24 cellular contexts compared by ENCODE assay signal in the genomic region with DNA sequence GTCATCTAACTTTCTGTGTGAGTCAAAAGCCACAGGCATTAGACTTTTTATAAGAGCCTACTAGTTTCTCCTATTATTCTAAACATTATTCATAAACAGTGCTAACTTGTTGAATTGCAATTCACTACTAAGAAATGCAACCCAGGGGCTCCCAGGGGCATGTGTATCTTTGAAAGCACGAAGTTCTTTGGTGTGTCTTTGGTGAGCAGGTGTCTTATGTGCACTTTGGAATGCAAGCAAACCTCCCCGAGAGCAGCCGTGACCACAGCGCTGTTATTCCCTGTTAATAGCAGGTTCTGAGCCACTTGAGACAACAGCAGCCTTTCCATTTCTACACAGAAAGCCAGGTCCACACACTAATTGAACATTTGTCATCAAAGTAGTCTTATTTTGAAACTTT.
DNase-seq lines count a peak whose midpoint lies in the region; ATAC-seq and TF ChIP-seq lines count a peak whose summit lies in the region.
"Had no signal": no experiment of that assay in that cellular context is flagged by ENCODE, and none has a peak within 500 bp of the region (broad histone marks: within the 10 kb centered on the region; RNA-seq: fewer than 3 reads in every experiment).

No MANE protein-coding gene starts in this region.

- H3K4me1 Mint-ChIP-seq in mesothelial cell of epicardium, result peaks cover 60% of the 10 kb centered on the region
- H3K4me1 Mint-ChIP-seq: IgD-negative memory B cell, memory B cell, T-helper 17 cell had no signal

- H3K27ac Mint-ChIP-seq in mesothelial cell of epicardium, result peak overlapping the region; percentile 74
- H3K27ac Mint-ChIP-seq: activated CD4-positive, alpha-beta memory T cell treated with anti-CD3 and anti-CD28 coated beads for 36 hours; effector memory CD8-positive, alpha-beta T cell; IgD-negative memory B cell; memory B cell; natural killer cell treated with Interleukin-12 subunit alpha and Interleukin-12 subunit beta and Interleukin-15 and Interleukin-18, amount 100 ng/mL, for 72 hours; progenitor cell of endocrine pancreas; T-helper 17 cell had no signal

- no peak overlapping the region for H3K4me3 ChIP-seq in AG04450 (ENCODE audit: low read depth, low read length)
- H3K4me3 ChIP-seq: BLaER1, heart right ventricle had no signal

- TF ChIP-seq CTCF in AG04450 (IDR thresholded peaks at IDR 0.05; ENCODE audit: low read depth, low read length) (no peak), mesothelial cell of epicardium (IDR thresholded peaks at IDR 0.05; ENCODE audit: unreplicated experiment) (no peak)

- H3K9me3 Mint-ChIP-seq in mesothelial cell of epicardium, result no peaks in the 10 kb centered on the region
- H3K9me3 Mint-ChIP-seq: activated CD4-positive, alpha-beta memory T cell treated with anti-CD3 and anti-CD28 coated beads for 36 hours; effector memory CD8-positive, alpha-beta T cell; IgD-negative memory B cell; memory B cell; natural killer cell treated with Interleukin-12 subunit alpha and Interleukin-12 subunit beta and Interleukin-15 and Interleukin-18, amount 100 ng/mL, for 72 hours had no signal

- ATAC-seq in HG03469 (IDR thresholded peaks at IDR 0.05; ENCODE audit: unreplicated experiment) (no peak), HG03520 (IDR thresholded peaks at IDR 0.05; ENCODE audit: unreplicated experiment) (no peak), HG03439 (IDR thresholded peaks at IDR 0.05; ENCODE audit: unreplicated experiment) (no peak)
- ATAC-seq: effector memory CD8-positive, alpha-beta T cell; natural killer cell treated with Interleukin-12 subunit alpha and Interleukin-12 subunit beta and Interleukin-15 and Interleukin-18, amount 100 ng/mL, for 72 hours; T-helper 17 cell had no signal

- no peak overlapping the region for H3K4me3 Mint-ChIP-seq in mesothelial cell of epicardium
- H3K4me3 Mint-ChIP-seq: activated CD4-positive, alpha-beta memory T cell treated with anti-CD3 and anti-CD28 coated beads for 36 hours; effector memory CD8-positive, alpha-beta T cell; IgD-negative memory B cell; memory B cell; natural killer cell treated with Interleukin-12 subunit alpha and Interleukin-12 subunit beta and Interleukin-15 and Interleukin-18, amount 100 ng/mL, for 72 hours; T-helper 17 cell had no signal

- DNase-seq in AG04450 (ENCODE audit: low read depth, low spot score), result peak; percentile 11
- peak; percentile 39 for DNase-seq in NCI-H187 treated with DMSO at 0.1 percent for 48 hours (lab: John Stamatoyannopoulos, UW)
- DNase-seq in astrocyte of the hippocampus (ENCODE audit: low read depth, low spot score), result peak; percentile 40
- DNase-seq in mesothelial cell of epicardium (ENCODE audit: low spot score in 2 of 2, unreplicated experiment in 2 of 2), result no peak
- no peak for DNase-seq in Ammon's horn (ENCODE audit: low spot score)
- DNase-seq: activated CD4-positive, alpha-beta memory T cell treated with anti-CD3 and anti-CD28 coated beads for 36 hours; activated T-cell treated with anti-CD3 and anti-CD28 coated beads for 4 hours; amniotic stem cell; Calu3; cerebellar nuclear complex; effector memory CD8-positive, alpha-beta T cell; GF-D8; H7; heart right ventricle; NCI-H2029 treated with DMSO at 0.1 percent for 48 hours; T-helper 17 cell had no signal

- CTCF ChIA-PET in AG04450 (lab: Charles Lee), result interaction anchor here (1.6 kb wide), 1 partner anchor 87 kb away, joined by 6 read pairs; no protein-coding TSS in a partner anchor

- POLR2A ChIA-PET in AG04450 (lab: Yijun Ruan, JAX), result interaction anchor here (0.7 kb wide), 1 partner anchor 114 kb away, joined by 4 read pairs; no protein-coding TSS in a partner anchor

- H3K27me3 Mint-ChIP-seq in mesothelial cell of epicardium (ENCODE audit: low read depth), result no peaks in the 10 kb centered on the region
- H3K27me3 Mint-ChIP-seq: progenitor cell of endocrine pancreas had no signal

- H3K27ac ChIP-seq in AG04450 (ENCODE audit: low read depth, low read length), result peak overlapping the region; percentile 22
- H3K27ac ChIP-seq: BLaER1, heart right ventricle had no signal

- H3K36me3 Mint-ChIP-seq in mesothelial cell of epicardium, result no peaks in the 10 kb centered on the region
- H3K36me3 Mint-ChIP-seq: activated CD4-positive, alpha-beta memory T cell treated with anti-CD3 and anti-CD28 coated beads for 36 hours; IgD-negative memory B cell; memory B cell; natural killer cell treated with Interleukin-12 subunit alpha and Interleukin-12 subunit beta and Interleukin-15 and Interleukin-18, amount 100 ng/mL, for 72 hours had no signal

- H3K9me3 ChIP-seq in AG04450 (ENCODE audit: control insufficient read depth, insufficient read depth, low read length), result no peaks in the 10 kb centered on the region
- H3K9me3 ChIP-seq: BLaER1, heart right ventricle had no signal

- no peaks in the 10 kb centered on the region for H3K27me3 ChIP-seq in AG04450 (ENCODE audit: control insufficient read depth, insufficient read depth, low read length)
- H3K27me3 ChIP-seq: BLaER1, heart right ventricle had no signal

Comparison
In these comparisons a context has a peak if more than half of its experiments do, and no peak if none do; other contexts are left out.
1. DNase-seq: peak in AG04450 (single experiment), NCI-H187 treated with DMSO at 0.1 percent for 48 hours (single experiment) and astrocyte of the hippocampus (single experiment); none in mesothelial cell of epicardium (0 of 2) and Ammon's horn (single experiment).